In genomic region chr13:110772091-110772984, GRCh38 we compare ENCODE assay signal across 1 cellular context.
TF ChIP-seq lines count a peak whose summit lies in the region.

No MANE protein-coding gene starts in this region.

TF ChIP-seq in HepG2, 621 proteins besides CTCF, POLR2A, EP300 and RAD21 (continued from another document):
- no peak for TF ChIP-seq KIAA2018 (CRISPR knock-in tag; IDR thresholded peaks at IDR 0.05; ENCODE audit: borderline replicate concordance)
